Comparison of ENCODE assay signal across 16 cellular contexts in the genomic region with DNA sequence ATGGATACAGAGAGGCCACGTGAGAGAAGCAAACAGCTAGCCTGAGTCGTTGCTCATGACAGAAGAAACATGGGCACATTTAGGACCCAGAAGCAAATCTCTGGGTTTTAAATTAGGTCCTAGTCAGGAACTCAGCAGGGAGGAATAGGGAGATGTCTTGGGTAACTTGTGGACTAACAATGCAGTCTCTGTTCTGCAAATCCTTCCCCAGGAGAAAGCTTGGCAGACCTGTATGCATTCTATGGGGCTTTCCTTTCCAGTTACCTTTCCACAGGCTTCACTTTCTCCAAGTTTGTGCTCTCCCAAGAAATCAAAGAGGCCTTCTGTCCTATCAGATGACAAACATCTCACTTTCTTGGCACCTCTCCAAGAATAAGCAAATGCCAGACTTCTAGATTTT. TPM values are rescaled to one million over a fixed set of nuclear protein-coding genes. Genes with fewer than 3 reads are reported as not detected.
DNase-seq lines count a peak whose midpoint lies in the region; ATAC-seq, FAIRE-seq and TF ChIP-seq lines count a peak whose summit lies in the region.
"Had no signal": no experiment of that assay in that cellular context is flagged by ENCODE, and none has a peak within 500 bp of the region (broad histone marks: within the 10 kb centered on the region; RNA-seq: fewer than 3 reads in every experiment).

No MANE protein-coding gene starts in this region.

- no peaks in the 10 kb centered on the region for H4K20me1 ChIP-seq in hepatocyte (ENCODE audit: insufficient read depth, poor library complexity, severe bottlenecking)

- H3K27ac ChIP-seq in SK-N-MC, result no peak overlapping the region
- no peak overlapping the region for H3K27ac ChIP-seq in hepatocyte
- H3K27ac ChIP-seq: adrenal gland, ovary, SJCRH30 had no signal

- H3K4me1 ChIP-seq in hepatocyte (ENCODE audit: insufficient read depth), result no peaks in the 10 kb centered on the region
- H3K4me1 ChIP-seq: adrenal gland had no signal

- no peak for DNase-seq in Right ventricle myocardium inferior (ENCODE audit: missing footprints)
- DNase-seq in cardiac septum (ENCODE audit: low spot score), result no peak
- peak; percentile 5 for DNase-seq in SK-N-MC (ENCODE audit: low read depth, low spot score)
- DNase-seq in hepatocyte (ENCODE audit: low spot score), result peak; percentile 5
- peak; percentile 42 for DNase-seq in urothelium cell line (ENCODE audit: low spot score)
- no peak for DNase-seq in AG20443 (ENCODE audit: low spot score)
- DNase-seq in NCI-H187 treated with DMSO at 0.1 percent for 48 hours (lab: John Stamatoyannopoulos, UW), result no peak
- DNase-seq: activated CD4-positive, CD25-positive, alpha-beta regulatory T cell; adrenal gland; DMS79 treated with DMSO at 0.1 percent for 48 hours; effector CD4-positive, alpha-beta T cell; NCI-H748 treated with DMSO at 0.1 percent for 48 hours; ovary had no signal

- no peaks in the 10 kb centered on the region for H3K79me2 ChIP-seq in hepatocyte

- no peak for TF ChIP-seq CTCF in hepatocyte (IDR thresholded peaks at IDR 0.05; ENCODE audit: poor library complexity)

- no peak overlapping the region for H3K4me2 ChIP-seq in hepatocyte

- 26% methylated on average over 2 of the region's 2 CpGs for WGBS in hepatocyte (ENCODE audit: low lambda C conversion rate, missing lambda C conversion rate)

- H3K36me3 ChIP-seq in SK-N-MC (ENCODE audit: insufficient read depth, low read length) (no peaks in the 10 kb centered on the region), hepatocyte (replicated peaks; ENCODE audit: insufficient read depth, low read depth) (no peaks in the 10 kb centered on the region)
- H3K36me3 ChIP-seq: adrenal gland, ovary, SJCRH30 had no signal

- H3K9me3 ChIP-seq in SK-N-MC (ENCODE audit: low read depth, low read length), result no peaks in the 10 kb centered on the region
- no peaks in the 10 kb centered on the region for H3K9me3 ChIP-seq in hepatocyte (ENCODE audit: low read depth)
- H3K9me3 ChIP-seq: adrenal gland, ovary had no signal

- peak; percentile 89 for ATAC-seq in Right ventricle myocardium inferior
- ATAC-seq in HG03196 (IDR thresholded peaks at IDR 0.05; ENCODE audit: unreplicated experiment), result no peak

- no peak overlapping the region for H3K9ac ChIP-seq in SK-N-MC (ENCODE audit: insufficient read length)

- no peak overlapping the region for H2AFZ ChIP-seq in hepatocyte

- no peak for FAIRE-seq in urothelium cell line (lab: Jason Lieb, UNC)
- FAIRE-seq: GM12891 had no signal

- intact Hi-C loops in Right ventricle myocardium inferior (cut with DNase I), result no loop called here
- intact Hi-C loops in cardiac septum (cut with DNase I), result no loop called here

- H3K9me2 ChIP-seq in hepatocyte (replicated peaks; ENCODE audit: insufficient read depth), result no peaks in the 10 kb centered on the region

- H3K4me3 ChIP-seq in SK-N-MC, result peak overlapping the region; percentile 48
- H3K4me3 ChIP-seq in hepatocyte, result no peak overlapping the region
- H3K4me3 ChIP-seq: adrenal gland, ovary, SJCRH30 had no signal

- no peaks in the 10 kb centered on the region for H3K27me3 ChIP-seq in hepatocyte
- H3K27me3 ChIP-seq: adrenal gland, ovary had no signal

RNA-seq across cellular contexts. Expression of gene PLCB4, which starts 47.2 kb away (rescaled TPM):
- total RNA-seq in Right ventricle myocardium inferior (27.7 TPM), cardiac septum (20.5 TPM), hepatocyte (11.9 and 15.0 TPM in 2 replicates)
- 6.4 and 12.0 TPM in 2 replicates for polyA plus RNA-seq in hepatocyte

Comparison
In these comparisons a context has a peak if more than half of its experiments do, and no peak if none do; other contexts are left out.
1. DNase-seq: peak in SK-N-MC (single experiment), hepatocyte (single experiment) and urothelium cell line (single experiment); none in Right ventricle myocardium inferior (single experiment), cardiac septum (single experiment), AG20443 (single experiment) and NCI-H187 treated with DMSO at 0.1 percent for 48 hours (single experiment).